In genomic region chr10:1766049-1766448, GRCh38 we compare ENCODE assay signal across 21 cellular contexts. TPM values are rescaled to one million over a fixed set of nuclear protein-coding genes. Genes with fewer than 3 reads are reported as not detected.
DNase-seq lines count a peak whose midpoint lies in the region; ATAC-seq and TF ChIP-seq lines count a peak whose summit lies in the region.
"Had no signal": no experiment of that assay in that cellular context is flagged by ENCODE, and none has a peak within 500 bp of the region (broad histone marks: within the 10 kb centered on the region; RNA-seq: fewer than 3 reads in every experiment).

No MANE protein-coding gene starts in this region.

- no peaks in the 10 kb centered on the region for H3K4me1 Mint-ChIP-seq in naive thymus-derived CD4-positive, alpha-beta T cell
- H3K4me1 Mint-ChIP-seq: CD14-positive monocyte had no signal

- peak overlapping the region; percentile 81 for H3K23ac ChIP-seq in neuronal stem cell (ENCODE audit: low read depth, low read length, poor library complexity)

- H2AK5ac ChIP-seq in neuronal stem cell (ENCODE audit: low read depth, low read length) = no peak overlapping the region

- ATAC-seq in naive thymus-derived CD4-positive, alpha-beta T cell = peak; percentile 12
- ATAC-seq in aorta (ENCODE audit: low FRiP score) (peak; percentile 33), HG03280 (IDR thresholded peaks at IDR 0.05; ENCODE audit: unreplicated experiment) (no peak), HG02763 (IDR thresholded peaks at IDR 0.05; ENCODE audit: unreplicated experiment) (no peak)
- ATAC-seq: CD8-positive, alpha-beta T cell had no signal

- TF ChIP-seq EP300 in esophagus muscularis mucosa (IDR thresholded peaks at IDR 0.05) = no peak

- H3K79me1 ChIP-seq in neuronal stem cell (ENCODE audit: low read depth, low read length) = no peaks in the 10 kb centered on the region

- no peaks in the 10 kb centered on the region for H3K36me3 Mint-ChIP-seq in naive thymus-derived CD4-positive, alpha-beta T cell
- H3K36me3 Mint-ChIP-seq: CD14-positive monocyte; CD8-positive, alpha-beta T cell had no signal

- POLR2A ChIA-PET in naive thymus-derived CD4-positive, alpha-beta T cell (lab: Charles Lee) = no interaction called here

- no peak for TF ChIP-seq POLR2A in esophagus muscularis mucosa (IDR thresholded peaks at IDR 0.05; ENCODE audit: low read depth)

- H3K18ac ChIP-seq in neuronal stem cell (ENCODE audit: low read length) = peak overlapping the region; percentile 35

- H3K27ac ChIP-seq in esophagus muscularis mucosa (replicated peaks in 1 of 4) = no peak overlapping the region
- no peak overlapping the region for H3K27ac ChIP-seq in naive thymus-derived CD4-positive, alpha-beta T cell (ENCODE audit: low read depth, low read length)
- H3K27ac ChIP-seq in neuronal stem cell (replicated peaks; ENCODE audit: low read length) = no peak overlapping the region
- no peak overlapping the region for H3K27ac ChIP-seq in aorta (ENCODE audit: low read depth in 1 of 2, low read length in 2 of 2)
- H3K27ac ChIP-seq: BLaER1 had no signal

- H2BK15ac ChIP-seq in neuronal stem cell (ENCODE audit: low read length) = peak overlapping the region; percentile 45

- no peak overlapping the region for H3K9ac ChIP-seq in neuronal stem cell (ENCODE audit: low read depth, low read length, poor library complexity)
- H3K9ac ChIP-seq: BLaER1 had no signal

- H3K27me3 ChIP-seq in esophagus muscularis mucosa = no peaks in the 10 kb centered on the region
- no peaks in the 10 kb centered on the region for H3K27me3 ChIP-seq in naive thymus-derived CD4-positive, alpha-beta T cell (ENCODE audit: control insufficient read depth in 2 of 2, insufficient read depth in 2 of 2, low read length in 2 of 2)
- no peaks in the 10 kb centered on the region for H3K27me3 ChIP-seq in neuronal stem cell (ENCODE audit: control insufficient read depth in 3 of 3, insufficient read depth in 3 of 3, low read depth in 1 of 3, low read length in 3 of 3)
- H3K27me3 ChIP-seq in aorta (ENCODE audit: control insufficient read depth in 1 of 2, insufficient read depth in 2 of 2, low read length in 1 of 2) = no peaks in the 10 kb centered on the region
- H3K27me3 ChIP-seq: BE2C, BLaER1 had no signal

- no peak overlapping the region for H3K4me2 ChIP-seq in neuronal stem cell (ENCODE audit: insufficient read depth, low read length, poor library complexity, severe bottlenecking)
- H3K4me2 ChIP-seq: BLaER1 had no signal

- H3K4me1 ChIP-seq in esophagus muscularis mucosa (no peaks in the 10 kb centered on the region), neuronal stem cell (ENCODE audit: control insufficient read depth in 2 of 2, insufficient read depth in 1 of 2, low read depth in 1 of 2, low read length in 2 of 2) (peaks cover 0 to 8% of the 10 kb centered on the region in 2 donors), aorta (ENCODE audit: control insufficient read depth in 1 of 2, insufficient read depth in 2 of 2, low read length in 2 of 2) (no peaks in the 10 kb centered on the region)
- H3K4me1 ChIP-seq in naive thymus-derived CD4-positive, alpha-beta T cell (ENCODE audit: control insufficient read depth in 2 of 2, insufficient read depth in 2 of 2, low read length in 2 of 2) = no peaks in the 10 kb centered on the region
- H3K4me1 ChIP-seq: BE2C, BLaER1, Caco-2 had no signal

- H3K4me3 ChIP-seq in esophagus muscularis mucosa = no peak overlapping the region
- no peak overlapping the region for H3K4me3 ChIP-seq in naive thymus-derived CD4-positive, alpha-beta T cell (ENCODE audit: low read length)
- H3K4me3 ChIP-seq in neuronal stem cell (ENCODE audit: low read length in 2 of 2) = no peak overlapping the region
- H3K4me3 ChIP-seq in aorta (ENCODE audit: low read length in 2 of 2) = no peak overlapping the region
- H3K4me3 ChIP-seq: BLaER1 had no signal

- H3K14ac ChIP-seq in neuronal stem cell (ENCODE audit: low read length) = no peak overlapping the region

- 84% methylated on average over 7 of the region's 10 CpGs for WGBS in esophagus muscularis mucosa
- WGBS in neuronal stem cell (ENCODE audit: extremely low coverage in 2 of 2, insufficient read length in 2 of 2, insufficient replicate concordance in 1 of 2), 2 donors = no CpG with 5 or more reads among the region's 10 CpGs
- WGBS in aorta, 2 donors = 86 to 87% methylated on average over 10 of the region's 10 CpGs

- no peak overlapping the region for H4K91ac ChIP-seq in neuronal stem cell (ENCODE audit: low read depth, low read length, poor library complexity)

- H3K9me3 Mint-ChIP-seq in naive thymus-derived CD4-positive, alpha-beta T cell = peaks cover 0 to 2% (median 0%) of the 10 kb centered on the region in 11 donors
- H3K9me3 Mint-ChIP-seq: CD4-positive, alpha-beta T cell; CD8-positive, alpha-beta T cell had no signal

- H2BK5ac ChIP-seq in neuronal stem cell (ENCODE audit: low read length) = no peak overlapping the region

- no peak overlapping the region for H2AFZ ChIP-seq in neuronal stem cell (ENCODE audit: low read length)

- H3K27ac Mint-ChIP-seq in naive thymus-derived CD4-positive, alpha-beta T cell = no peak overlapping the region
- H3K27ac Mint-ChIP-seq: CD14-positive monocyte; CD4-positive, alpha-beta T cell; CD8-positive, alpha-beta T cell had no signal

- H3K4ac ChIP-seq in neuronal stem cell (ENCODE audit: low read length) = no peak overlapping the region

- TF ChIP-seq CTCF in esophagus muscularis mucosa (IDR thresholded peaks at IDR 0.05) = no peak

- CTCF ChIA-PET in naive thymus-derived CD4-positive, alpha-beta T cell (lab: Charles Lee) = no interaction called here

- H2BK12ac ChIP-seq in neuronal stem cell (ENCODE audit: low read length) = peak overlapping the region; percentile 25

- H3K9me3 ChIP-seq in esophagus muscularis mucosa (no peaks in the 10 kb centered on the region), neuronal stem cell (replicated peaks in 1 of 2; ENCODE audit: control insufficient read depth in 2 of 2, insufficient read depth in 1 of 2, low read depth in 1 of 2, low read length in 2 of 2) (no peaks in the 10 kb centered on the region), aorta (ENCODE audit: control insufficient read depth, low read length) (no peaks in the 10 kb centered on the region)
- H3K9me3 ChIP-seq in naive thymus-derived CD4-positive, alpha-beta T cell (ENCODE audit: control insufficient read depth in 2 of 3, low read length in 3 of 3) = no peaks in the 10 kb centered on the region
- H3K9me3 ChIP-seq: BE2C, Caco-2 had no signal

- no peak overlapping the region for H2BK120ac ChIP-seq in neuronal stem cell (ENCODE audit: low read depth, low read length)

- H3K4me3 Mint-ChIP-seq in naive thymus-derived CD4-positive, alpha-beta T cell = no peak overlapping the region
- H3K4me3 Mint-ChIP-seq: CD14-positive monocyte; CD4-positive, alpha-beta T cell; CD8-positive, alpha-beta T cell had no signal

- H4K8ac ChIP-seq in neuronal stem cell (ENCODE audit: low read depth, low read length) = no peak overlapping the region

- H3K36me3 ChIP-seq in esophagus muscularis mucosa (no peaks in the 10 kb centered on the region), neuronal stem cell (replicated peaks in 1 of 2; ENCODE audit: control insufficient read depth in 2 of 2, insufficient read depth in 2 of 2, low read length in 2 of 2) (no peaks in the 10 kb centered on the region), aorta (ENCODE audit: control insufficient read depth in 1 of 2, insufficient read depth in 2 of 2, low read length in 1 of 2) (no peaks in the 10 kb centered on the region)
- no peaks in the 10 kb centered on the region for H3K36me3 ChIP-seq in naive thymus-derived CD4-positive, alpha-beta T cell (ENCODE audit: control insufficient read depth in 2 of 3, insufficient read depth in 3 of 3, low read length in 3 of 3)
- H3K36me3 ChIP-seq: BE2C, BLaER1 had no signal

- peaks cover 0 to 6% (median 0%) of the 10 kb centered on the region in 5 donors for H3K27me3 Mint-ChIP-seq in naive thymus-derived CD4-positive, alpha-beta T cell
- H3K27me3 Mint-ChIP-seq: CD4-positive, alpha-beta T cell had no signal

- intact Hi-C loops in esophagus muscularis mucosa (cut with DNase I) = no loop called here
- intact Hi-C loops in naive thymus-derived CD4-positive, alpha-beta T cell (cut with micrococcal nuclease) = no loop called here
- intact Hi-C loops in aorta (cut with DNase I) = no loop called here

- DNase-seq in esophagus muscularis mucosa (ENCODE audit: extremely low spot score) (peak; percentile 89), neuronal stem cell (ENCODE audit: low spot score) (no peak), aorta (no peak), HPDE6-E6E7 (ENCODE audit: extremely low spot score) (no peak)
- DNase-seq in naive thymus-derived CD4-positive, alpha-beta T cell = no peak
- DNase-seq: 8988T; ACHN; BE2C; C1 segment of cervical spinal cord; Caco-2; Calu3; CD4-positive, alpha-beta T cell; CD8-positive, alpha-beta T cell; DMS79 treated with DMSO at 0.1 percent for 48 hours; GF-D8 had no signal

RNA-seq across cellular contexts. Expression of gene ADARB2, which starts 28.7 kb away (rescaled TPM):
- total RNA-seq in esophagus muscularis mucosa (1 to 10 TPM; 2.3 to 3.7 (median 2.6) TPM), aorta (not detected)
- 10 to 100 TPM in 2 of 5 experiments, under 1 TPM in 2, not detected in 1; 0.05 to 13.6 (median 6.3) TPM for total RNA-seq in naive thymus-derived CD4-positive, alpha-beta T cell
- not detected for polyA plus RNA-seq in naive thymus-derived CD4-positive, alpha-beta T cell
- 0.38 TPM for polyA plus RNA-seq in neuronal stem cell (2013, experiment 1 of 2)
- polyA plus RNA-seq in neuronal stem cell (2013, experiment 2 of 2) = 0.26 TPM
- under 1 TPM; under 0.01 to 0.79 TPM for polyA plus RNA-seq in aorta
- total RNA-seq: A673, Calu3 had no signal
- polyA plus RNA-seq: AG04450, CD14-positive monocyte had no signal

Comparison
In these comparisons a context has a peak if more than half of its experiments do, and no peak if none do; other contexts are left out.
1. ATAC-seq: peak in naive thymus-derived CD4-positive, alpha-beta T cell (single experiment) and aorta (single experiment); none in HG03280 (single experiment) and HG02763 (single experiment).